Comparison of ENCODE assay signal across 1 cellular context in genomic region chrX:153941331-153942252, GRCh38.
TF ChIP-seq lines count a peak whose summit lies in the region.

No MANE protein-coding gene starts in this region.

TF ChIP-seq in K562, 482 proteins besides CTCF, POLR2A, EP300 and RAD21 (continued from another document):
- TF ChIP-seq ZNF592 (IDR thresholded peaks at IDR 0.05) (peak; percentile 75), ETV5 (CRISPR knock-in tag; IDR thresholded peaks at IDR 0.05; ENCODE audit: low read depth) (peak; percentile 57; the same call in 1 of the 2 replicates), ZNF3 (CRISPR knock-in tag; IDR thresholded peaks at IDR 0.05) (no peak)
- TF ChIP-seq, protein P1, sequence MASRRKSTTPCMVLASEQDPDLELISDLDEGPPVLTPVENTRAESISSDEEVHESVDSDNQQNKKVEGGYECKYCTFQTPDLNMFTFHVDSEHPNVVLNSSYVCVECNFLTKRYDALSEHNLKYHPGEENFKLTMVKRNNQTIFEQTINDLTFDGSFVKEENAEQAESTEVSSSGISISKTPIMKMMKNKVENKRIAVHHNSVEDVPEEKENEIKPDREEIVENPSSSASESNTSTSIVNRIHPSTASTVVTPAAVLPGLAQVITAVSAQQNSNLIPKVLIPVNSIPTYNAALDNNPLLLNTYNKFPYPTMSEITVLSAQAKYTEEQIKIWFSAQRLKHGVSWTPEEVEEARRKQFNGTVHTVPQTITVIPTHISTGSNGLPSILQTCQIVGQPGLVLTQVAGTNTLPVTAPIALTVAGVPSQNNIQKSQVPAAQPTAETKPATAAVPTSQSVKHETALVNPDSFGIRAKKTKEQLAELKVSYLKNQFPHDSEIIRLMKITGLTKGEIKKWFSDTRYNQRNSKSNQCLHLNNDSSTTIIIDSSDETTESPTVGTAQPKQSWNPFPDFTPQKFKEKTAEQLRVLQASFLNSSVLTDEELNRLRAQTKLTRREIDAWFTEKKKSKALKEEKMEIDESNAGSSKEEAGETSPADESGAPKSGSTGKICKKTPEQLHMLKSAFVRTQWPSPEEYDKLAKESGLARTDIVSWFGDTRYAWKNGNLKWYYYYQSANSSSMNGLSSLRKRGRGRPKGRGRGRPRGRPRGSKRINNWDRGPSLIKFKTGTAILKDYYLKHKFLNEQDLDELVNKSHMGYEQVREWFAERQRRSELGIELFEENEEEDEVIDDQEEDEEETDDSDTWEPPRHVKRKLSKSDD (conservative IDR thresholded peaks at IDR 0.05; ENCODE audit: low read length), result no peak
- TF ChIP-seq, protein P2, sequence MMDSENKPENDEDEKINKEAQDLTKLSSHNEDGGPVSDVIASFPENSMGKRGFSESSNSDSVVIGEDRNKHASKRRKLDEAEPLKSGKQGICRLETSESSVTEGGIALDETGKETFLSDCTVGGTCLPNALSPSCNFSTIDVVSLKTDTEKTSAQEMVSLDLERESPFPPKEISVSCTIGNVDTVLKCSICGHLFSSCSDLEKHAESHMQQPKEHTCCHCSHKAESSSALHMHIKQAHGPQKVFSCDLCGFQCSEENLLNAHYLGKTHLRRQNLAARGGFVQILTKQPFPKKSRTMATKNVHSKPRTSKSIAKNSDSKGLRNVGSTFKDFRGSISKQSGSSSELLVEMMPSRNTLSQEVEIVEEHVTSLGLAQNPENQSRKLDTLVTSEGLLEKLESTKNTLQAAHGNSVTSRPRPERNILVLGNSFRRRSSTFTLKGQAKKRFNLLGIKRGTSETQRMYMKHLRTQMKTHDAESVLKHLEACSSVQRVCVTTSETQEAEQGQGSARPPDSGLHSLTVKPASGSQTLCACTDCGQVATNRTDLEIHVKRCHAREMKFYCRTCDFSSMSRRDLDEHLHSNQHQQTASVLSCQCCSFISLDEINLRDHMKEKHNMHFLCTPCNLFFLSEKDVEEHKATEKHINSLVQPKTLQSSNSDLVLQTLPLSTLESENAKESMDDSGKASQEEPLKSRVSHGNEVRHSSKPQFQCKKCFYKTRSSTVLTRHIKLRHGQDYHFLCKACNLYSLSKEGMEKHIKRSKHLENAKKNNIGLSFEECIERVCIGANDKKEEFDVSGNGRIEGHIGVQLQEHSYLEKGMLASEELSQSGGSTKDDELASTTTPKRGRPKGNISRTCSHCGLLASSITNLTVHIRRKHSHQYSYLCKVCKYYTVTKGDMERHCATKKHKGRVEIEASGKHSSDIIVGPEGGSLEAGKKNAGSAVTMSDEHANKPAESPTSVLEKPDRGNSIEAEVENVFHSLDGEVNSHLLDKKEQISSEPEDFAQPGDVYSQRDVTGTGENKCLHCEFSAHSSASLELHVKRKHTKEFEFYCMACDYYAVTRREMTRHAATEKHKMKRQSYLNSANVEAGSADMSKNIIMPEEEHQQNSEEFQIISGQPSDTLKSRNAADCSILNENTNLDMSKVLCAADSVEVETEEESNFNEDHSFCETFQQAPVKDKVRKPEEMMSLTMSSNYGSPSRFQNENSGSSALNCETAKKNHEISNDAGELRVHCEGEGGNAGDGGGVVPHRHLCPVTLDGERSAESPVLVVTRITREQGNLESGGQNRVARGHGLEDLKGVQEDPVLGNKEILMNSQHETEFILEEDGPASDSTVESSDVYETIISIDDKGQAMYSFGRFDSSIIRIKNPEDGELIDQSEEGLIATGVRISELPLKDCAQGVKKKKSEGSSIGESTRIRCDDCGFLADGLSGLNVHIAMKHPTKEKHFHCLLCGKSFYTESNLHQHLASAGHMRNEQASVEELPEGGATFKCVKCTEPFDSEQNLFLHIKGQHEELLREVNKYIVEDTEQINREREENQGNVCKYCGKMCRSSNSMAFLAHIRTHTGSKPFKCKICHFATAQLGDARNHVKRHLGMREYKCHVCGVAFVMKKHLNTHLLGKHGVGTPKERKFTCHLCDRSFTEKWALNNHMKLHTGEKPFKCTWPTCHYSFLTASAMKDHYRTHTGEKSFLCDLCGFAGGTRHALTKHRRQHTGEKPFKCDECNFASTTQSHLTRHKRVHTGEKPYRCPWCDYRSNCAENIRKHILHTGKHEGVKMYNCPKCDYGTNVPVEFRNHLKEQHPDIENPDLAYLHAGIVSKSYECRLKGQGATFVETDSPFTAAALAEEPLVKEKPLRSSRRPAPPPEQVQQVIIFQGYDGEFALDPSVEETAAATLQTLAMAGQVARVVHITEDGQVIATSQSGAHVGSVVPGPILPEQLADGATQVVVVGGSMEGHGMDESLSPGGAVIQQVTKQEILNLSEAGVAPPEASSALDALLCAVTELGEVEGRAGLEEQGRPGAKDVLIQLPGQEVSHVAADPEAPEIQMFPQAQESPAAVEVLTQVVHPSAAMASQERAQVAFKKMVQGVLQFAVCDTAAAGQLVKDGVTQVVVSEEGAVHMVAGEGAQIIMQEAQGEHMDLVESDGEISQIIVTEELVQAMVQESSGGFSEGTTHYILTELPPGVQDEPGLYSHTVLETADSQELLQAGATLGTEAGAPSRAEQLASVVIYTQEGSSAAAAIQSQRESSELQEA (IDR thresholded peaks at IDR 0.05; ENCODE audit: low read depth), result no peak
